In the genomic region with DNA sequence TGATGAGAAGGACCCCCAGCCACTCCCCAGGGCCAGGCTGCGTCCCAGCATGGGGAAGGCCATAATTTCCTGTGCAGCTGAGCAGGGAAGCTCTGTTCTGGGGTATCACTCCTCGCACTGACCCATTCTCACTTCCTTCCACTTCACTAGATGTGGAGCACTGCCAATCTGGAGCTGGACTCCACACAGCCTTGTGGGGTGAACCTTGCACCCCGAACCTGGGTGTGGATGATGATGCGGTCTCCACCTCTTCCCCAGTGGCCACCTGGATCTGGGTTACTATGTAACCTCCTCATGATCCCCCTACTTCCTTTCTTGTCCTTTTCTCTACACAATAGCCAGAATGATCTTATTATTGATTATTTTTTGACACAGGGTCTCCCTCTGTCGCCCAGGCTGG, we compare ENCODE assay signal across 17 cellular contexts. TPM values are rescaled to one million over a fixed set of nuclear protein-coding genes. Genes with fewer than 3 reads are reported as not detected.
DNase-seq lines count a peak whose midpoint lies in the region; ATAC-seq and TF ChIP-seq lines count a peak whose summit lies in the region.
"Had no signal": no experiment of that assay in that cellular context is flagged by ENCODE, and none has a peak within 500 bp of the region (broad histone marks: within the 10 kb centered on the region; RNA-seq: fewer than 3 reads in every experiment).

No MANE protein-coding gene starts in this region.

- no peaks in the 10 kb centered on the region for H3F3A ChIP-seq in PC-3 (ENCODE audit: low read length, unreplicated experiment)

- H4K20me1 ChIP-seq in PC-3 (ENCODE audit: low read length) = no peaks in the 10 kb centered on the region

- ATAC-seq in PC-3 = no peak
- peak; percentile 9 for ATAC-seq in mucosa of descending colon

- H3K27ac Mint-ChIP-seq in brain = peak overlapping the region in 3 of 5 experiments; percentile 50 to 85 (median 51)
- no peak overlapping the region for H3K27ac Mint-ChIP-seq in immature natural killer cell
- H3K27ac Mint-ChIP-seq: B cell; CD4-positive, CD25-positive, alpha-beta regulatory T cell had no signal

- peaks cover 25% of the 10 kb centered on the region for H3K4me1 ChIP-seq in PC-3 (ENCODE audit: insufficient read depth, low read length)
- no peaks in the 10 kb centered on the region for H3K4me1 ChIP-seq in mucosa of descending colon (ENCODE audit: low read depth)
- H3K4me1 ChIP-seq in skeletal muscle tissue (ENCODE audit: control insufficient read depth in 3 of 3, insufficient read depth in 3 of 3, low read length in 3 of 3) = peaks cover 29 to 39% (median 29%) of the 10 kb centered on the region in 3 donors

- no peaks in the 10 kb centered on the region for H3K36me3 Mint-ChIP-seq in brain
- H3K36me3 Mint-ChIP-seq in immature natural killer cell = no peaks in the 10 kb centered on the region

- H3K79me2 ChIP-seq in PC-3 (ENCODE audit: low read length) = no peaks in the 10 kb centered on the region

- intact Hi-C loops in PC-3 (cut with micrococcal nuclease) = loop anchor here (5.0 kb wide), 1 partner anchor 159 kb away; a partner anchor contains a TSS
- intact Hi-C loops in mucosa of descending colon (cut with DNase I, micrococcal nuclease) = loop anchor here in 1 of 2 donors (10.0 kb wide), 1 partner anchor 71 kb away; a partner anchor contains a TSS

- H2AFZ ChIP-seq in PC-3 (ENCODE audit: low read length) = no peak overlapping the region

- TF ChIP-seq CTCF in PC-3 (conservative IDR thresholded peaks at IDR 0.05; ENCODE audit: low read depth, low read length) (no peak), brain (conservative IDR thresholded peaks at IDR 0.05) (no peak), mucosa of descending colon (IDR thresholded peaks at IDR 0.05) (no peak)

- H3K9me3 Mint-ChIP-seq in brain = no peaks in the 10 kb centered on the region
- no peaks in the 10 kb centered on the region for H3K9me3 Mint-ChIP-seq in immature natural killer cell

- no peak for DNase-seq in PC-3
- no peak for DNase-seq in mucosa of descending colon
- DNase-seq in NOMO-1 treated with dmso at 0.1 percent for 144 hours (lab: John Stamatoyannopoulos, UW; ENCODE audit: unreplicated experiment) = no peak
- no peak for DNase-seq in immature natural killer cell
- DNase-seq in NCI-H1417 (lab: John Stamatoyannopoulos, UW) = no peak
- DNase-seq in DMS79 treated with DMSO at 0.1 percent for 48 hours (lab: John Stamatoyannopoulos, UW) = no peak
- DNase-seq: CD4-positive, CD25-positive, alpha-beta regulatory T cell; DMS79; KG1; NCI-H1105; NCI-H2029 treated with DMSO at 0.1 percent for 48 hours; NCI-H526; OCI-M1; SHP77 treated with DMSO at 0.1 percent for 48 hours had no signal

- H3K9ac ChIP-seq in PC-3 (ENCODE audit: low read length) (no peak overlapping the region), skeletal muscle tissue (ENCODE audit: low read depth in 1 of 3, low read length in 3 of 3) (peak overlapping the region in 2 of 3 donors; percentile 10 to 57)

- no TSS peak for BruUV-seq in PC-3 (replicated peaks; lab: Mats Ljungman, UMichigan)

- H3K9me3 ChIP-seq in PC-3 (ENCODE audit: low read length) (no peaks in the 10 kb centered on the region), mucosa of descending colon (no peaks in the 10 kb centered on the region), skeletal muscle tissue (ENCODE audit: control insufficient read depth in 3 of 3, low read length in 3 of 3) (no peaks in the 10 kb centered on the region)

- CTCF ChIA-PET in PC-3 (lab: Charles Lee) = interaction anchor here (1.0 to 1.7 kb wide), 3 partner anchors 41 to 89 kb away, joined by 4 to 11 read pairs (median 8); a partner anchor contains a TSS

- H3K4me3 ChIP-seq in PC-3 (ENCODE audit: low read length) (no peak overlapping the region), mucosa of descending colon (no peak overlapping the region), skeletal muscle tissue (ENCODE audit: low read length in 3 of 3) (no peak overlapping the region)

- no peaks in the 10 kb centered on the region for H3K9me2 ChIP-seq in PC-3 (replicated peaks; ENCODE audit: low read length)

- H3K4me2 ChIP-seq in PC-3 (ENCODE audit: low read length) = peak overlapping the region; percentile 28; the same call in 1 of the 2 replicates

- H3K36me3 ChIP-seq in PC-3 (ENCODE audit: low read depth, low read length) (no peaks in the 10 kb centered on the region; the same call in 1 of the 2 replicates), mucosa of descending colon (ENCODE audit: low read depth) (no peaks in the 10 kb centered on the region), skeletal muscle tissue (ENCODE audit: control insufficient read depth in 3 of 3, insufficient read depth in 3 of 3, low read length in 3 of 3) (peaks cover 0 to 22% (median 19%) of the 10 kb centered on the region in 3 donors)

- H3K4me3 Mint-ChIP-seq in brain = no peak overlapping the region
- H3K4me3 Mint-ChIP-seq in immature natural killer cell = no peak overlapping the region
- H3K4me3 Mint-ChIP-seq: B cell; CD4-positive, CD25-positive, alpha-beta regulatory T cell had no signal

- H3K4me1 Mint-ChIP-seq in brain = peaks cover 28% of the 10 kb centered on the region
- H3K4me1 Mint-ChIP-seq in immature natural killer cell = peaks cover 7 to 19% of the 10 kb centered on the region in 2 donors

- H3K27ac ChIP-seq in PC-3 (ENCODE audit: low read length) (no peak overlapping the region), skeletal muscle tissue (ENCODE audit: low read depth, low read length) (peak overlapping the region; percentile 7)

- POLR2A ChIA-PET in PC-3 (lab: Charles Lee; ENCODE audit: unreplicated experiment) = interaction anchor here (0.5 to 0.6 kb wide), 2 partner anchors 70 to 273 kb away, joined by 3 read pairs; a partner anchor contains a TSS

- H3K27me3 ChIP-seq in PC-3 (ENCODE audit: low read length) (no peaks in the 10 kb centered on the region), skeletal muscle tissue (ENCODE audit: control insufficient read depth in 3 of 3, insufficient read depth in 3 of 3, low read length in 3 of 3) (no peaks in the 10 kb centered on the region)

- no peaks in the 10 kb centered on the region for H3K27me3 Mint-ChIP-seq in brain
- peaks cover 0 to 4% (median 1%) of the 10 kb centered on the region in 3 donors for H3K27me3 Mint-ChIP-seq in immature natural killer cell (ENCODE audit: low read depth in 3 of 3)
- H3K27me3 Mint-ChIP-seq: B cell; CD4-positive, CD25-positive, alpha-beta regulatory T cell had no signal

RNA-seq across cellular contexts. Expression of a gene that starts 36.7 kb away (rescaled TPM):
- total RNA-seq in PC-3 (2014; rRNA removed) (78.1 and 102 TPM in 2 replicates), mucosa of descending colon (10 to 100 TPM; 20.0 to 24.4 (median 23.3) TPM), skeletal muscle tissue (32.4 TPM)
- polyA plus RNA-seq in brain (ENCODE audit: insufficient read depth, low read depth, low replicate concordance) (84.5 TPM), immature natural killer cell (10 to 100 TPM; 41.0 to 51.5 (median 45.5) TPM)

RNA-seq across cellular contexts. Expression of a gene that starts 49.6 kb away (rescaled TPM):
- total RNA-seq in PC-3 (2014; rRNA removed) (98.3 and 117 TPM in 2 replicates), mucosa of descending colon (100 to 1,000 TPM; 166 to 275 (median 224) TPM), skeletal muscle tissue (51.1 TPM)
- polyA plus RNA-seq in brain (ENCODE audit: insufficient read depth, low read depth, low replicate concordance) (416 TPM), immature natural killer cell (10 to 100 TPM in 2 of 3 donors, 1 to 10 TPM in 1; 7.4 to 35.7 (median 11.0) TPM)

Comparison
In these comparisons a context has a peak if more than half of its experiments do, and no peak if none do; other contexts are left out.
1. H3K27ac Mint-ChIP-seq: peak in brain (3 of 5); none in immature natural killer cell (0 of 6).